Comparison of ENCODE assay signal across 8 cellular contexts in the genomic region with DNA sequence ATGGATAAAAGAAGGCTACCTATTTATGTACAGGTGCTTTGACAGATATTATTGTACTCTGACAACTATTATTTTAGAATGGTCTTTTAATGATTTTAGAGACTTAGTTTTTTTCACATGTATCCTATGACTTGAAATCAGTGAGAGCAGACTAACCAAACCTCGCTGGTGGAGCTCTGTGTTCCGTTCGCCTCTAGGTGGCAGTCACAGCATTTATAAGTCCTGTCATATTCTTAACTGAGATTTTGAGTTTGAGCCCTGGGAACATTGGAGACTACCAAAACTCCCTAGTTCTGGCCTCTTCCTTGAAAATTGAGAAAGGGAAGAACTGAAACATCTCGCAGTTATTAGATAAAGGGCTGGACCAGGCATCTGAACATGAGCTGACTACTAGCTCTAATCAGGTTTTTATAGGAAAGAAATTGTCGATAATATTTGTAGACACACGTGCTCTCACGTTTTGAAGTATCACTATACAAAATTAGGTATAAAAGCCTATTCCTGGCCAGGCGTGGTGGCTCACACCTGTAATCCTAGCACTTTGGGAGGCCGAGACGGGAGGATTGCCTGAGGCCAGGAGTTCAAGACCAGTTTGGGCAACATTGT. TPM values are rescaled to one million over a fixed set of nuclear protein-coding genes. Genes with fewer than 3 reads are reported as not detected.
DNase-seq lines count a peak whose midpoint lies in the region; ATAC-seq lines count a peak whose summit lies in the region.

No MANE protein-coding gene starts in this region.

- no peaks in the 10 kb centered on the region for H3K4me1 ChIP-seq in CD4-positive, alpha-beta memory T cell (ENCODE audit: insufficient read depth, low read length)

- H3K27ac Mint-ChIP-seq in CD4-positive, alpha-beta memory T cell, result no peak overlapping the region
- no peak overlapping the region for H3K27ac Mint-ChIP-seq in activated CD4-positive, alpha-beta memory T cell treated with anti-CD3 and anti-CD28 coated beads, Interleukin-2, amount 10 ng/mL, durations not matched to agents 7 days and 5 days

- ATAC-seq in HG03159 (IDR thresholded peaks at IDR 0.05; ENCODE audit: unreplicated experiment), result peak; percentile 54
- no peak for ATAC-seq in GM21825 (IDR thresholded peaks at IDR 0.05; ENCODE audit: unreplicated experiment)

- H3K27me3 ChIP-seq in CD4-positive, alpha-beta memory T cell (ENCODE audit: insufficient read depth, low read length), result no peaks in the 10 kb centered on the region

- CTCF ChIA-PET in CD4-positive, alpha-beta memory T cell (lab: Charles Lee; ENCODE audit: partially characterized antibody), result interaction anchor here (0.5 to 5.3 kb wide), 32 partner anchors 9 to 938 kb away, joined by 3 to 126 read pairs (median 4); partner anchors contain the start of genes FLVCR2, IFT43 and TGFB3
- CTCF ChIA-PET in activated CD4-positive, alpha-beta memory T cell treated with anti-CD3 and anti-CD28 coated beads, Interleukin-2, amount 10 ng/mL, durations not matched to agents 7 days and 5 days (lab: Charles Lee), result interaction anchor here (0.6 to 6.8 kb wide), 38 partner anchors 9 to 643 kb away, joined by 3 to 182 read pairs (median 4); partner anchors contain the start of genes ERG28, IFT43, TGFB3 and TTLL5

- no peaks in the 10 kb centered on the region for H3K9me3 ChIP-seq in CD4-positive, alpha-beta memory T cell (ENCODE audit: control insufficient read depth in 1 of 2, low read length in 2 of 2)

- no peak overlapping the region for H3K4me3 ChIP-seq in CD4-positive, alpha-beta memory T cell (ENCODE audit: low read length in 2 of 2)

- no peak overlapping the region for H3K27ac ChIP-seq in CD4-positive, alpha-beta memory T cell (ENCODE audit: low read depth, low read length)

- H3K9me3 Mint-ChIP-seq in CD4-positive, alpha-beta memory T cell, result no peaks in the 10 kb centered on the region
- H3K9me3 Mint-ChIP-seq in activated CD4-positive, alpha-beta memory T cell treated with anti-CD3 and anti-CD28 coated beads, Interleukin-2, amount 10 ng/mL, durations not matched to agents 7 days and 5 days, result no peaks in the 10 kb centered on the region

- intact Hi-C loops in CD4-positive, alpha-beta memory T cell (cut with micrococcal nuclease), result loop anchor here (5.0 kb wide), 2 partner anchors 643 to 938 kb away; no protein-coding TSS in a partner anchor

- no peaks in the 10 kb centered on the region for H3K36me3 ChIP-seq in CD4-positive, alpha-beta memory T cell (ENCODE audit: insufficient read depth, low read length)

- peak; percentile 49 to 60 (median 56) for DNase-seq in CD4-positive, alpha-beta memory T cell
- DNase-seq in NCI-H69 (lab: John Stamatoyannopoulos, UW) (peak; percentile 80), medulla oblongata (ENCODE audit: extremely low spot score) (peak; percentile 94)
- peak; percentile 70 for DNase-seq in activated CD4-positive, alpha-beta memory T cell treated with anti-CD3 and anti-CD28 coated beads, Interleukin-2, amount 10 ng/mL, durations not matched to agents 7 days and 5 days
- DNase-seq in effector CD8-positive, alpha-beta T cell (lab: John Stamatoyannopoulos, UW), result peak; percentile 27
- DNase-seq in stimulated activated CD8-positive, alpha-beta memory T cell treated with anti-CD3 and anti-CD28 coated beads, Interleukin-2, amount 100 ng/mL, for 1 hour (ENCODE audit: low read depth in 2 of 2), result peak; percentile 16 to 24

- H3K27me3 Mint-ChIP-seq in CD4-positive, alpha-beta memory T cell, result no peaks in the 10 kb centered on the region
- no peaks in the 10 kb centered on the region for H3K27me3 Mint-ChIP-seq in activated CD4-positive, alpha-beta memory T cell treated with anti-CD3 and anti-CD28 coated beads, Interleukin-2, amount 10 ng/mL, durations not matched to agents 7 days and 5 days

- H3K36me3 Mint-ChIP-seq in CD4-positive, alpha-beta memory T cell, result peaks cover 24 to 29% of the 10 kb centered on the region in 2 donors
- H3K36me3 Mint-ChIP-seq in activated CD4-positive, alpha-beta memory T cell treated with anti-CD3 and anti-CD28 coated beads, Interleukin-2, amount 10 ng/mL, durations not matched to agents 7 days and 5 days (ENCODE audit: low read depth), result peaks cover 4% of the 10 kb centered on the region

- H3K4me3 Mint-ChIP-seq in CD4-positive, alpha-beta memory T cell, result no peak overlapping the region
- H3K4me3 Mint-ChIP-seq in activated CD4-positive, alpha-beta memory T cell treated with anti-CD3 and anti-CD28 coated beads, Interleukin-2, amount 10 ng/mL, durations not matched to agents 7 days and 5 days, result no peak overlapping the region

- POLR2A ChIA-PET in CD4-positive, alpha-beta memory T cell (lab: Charles Lee; ENCODE audit: partially characterized antibody), result interaction anchor here (1.2 kb wide), 2 partner anchors 273 to 276 kb away, joined by 5 to 7 read pairs; partner anchors contain the start of gene IFT43
- POLR2A ChIA-PET in activated CD4-positive, alpha-beta memory T cell treated with anti-CD3 and anti-CD28 coated beads, Interleukin-2, amount 10 ng/mL, durations not matched to agents 7 days and 5 days (lab: Charles Lee), result interaction anchor here (0.7 to 1.6 kb wide), 3 partner anchors 270 to 276 kb away, joined by 3 to 10 read pairs (median 3); partner anchors contain the start of genes IFT43 and TGFB3

- no peaks in the 10 kb centered on the region for H3K4me1 Mint-ChIP-seq in CD4-positive, alpha-beta memory T cell
- no peaks in the 10 kb centered on the region for H3K4me1 Mint-ChIP-seq in activated CD4-positive, alpha-beta memory T cell treated with anti-CD3 and anti-CD28 coated beads, Interleukin-2, amount 10 ng/mL, durations not matched to agents 7 days and 5 days

RNA-seq across cellular contexts. Expression of gene TTLL5, which starts 48.3 kb away (rescaled TPM):
- total RNA-seq in CD4-positive, alpha-beta memory T cell, result 10 to 100 TPM; 25.3 to 28.2 TPM
- 10 to 100 TPM in 1 of 2 donors, 1 to 10 TPM in 1; 8.4 to 15.8 TPM for polyA plus RNA-seq in CD4-positive, alpha-beta memory T cell
- 10 to 100 TPM; 30.6 to 33.1 TPM for total RNA-seq in activated CD4-positive, alpha-beta memory T cell treated with anti-CD3 and anti-CD28 coated beads, Interleukin-2, amount 10 ng/mL, durations not matched to agents 7 days and 5 days

RNA-seq across cellular contexts. Expression of gene ERG28, which starts 48.6 kb away (rescaled TPM):
- total RNA-seq in CD4-positive, alpha-beta memory T cell, result 10 to 100 TPM; 12.9 to 13.9 TPM
- 10 to 100 TPM; 30.5 to 43.2 TPM for polyA plus RNA-seq in CD4-positive, alpha-beta memory T cell
- total RNA-seq in activated CD4-positive, alpha-beta memory T cell treated with anti-CD3 and anti-CD28 coated beads, Interleukin-2, amount 10 ng/mL, durations not matched to agents 7 days and 5 days, result 10 to 100 TPM; 26.9 to 29.4 TPM

Comparison
In these comparisons a context has a peak if more than half of its experiments do, and no peak if none do; other contexts are left out.
1. DNase-seq: peak in every context shown above with its lines; median percentile 94 in medulla oblongata; 80 in NCI-H69; 70 in activated CD4-positive, alpha-beta memory T cell treated with anti-CD3 and anti-CD28 coated beads, Interleukin-2, amount 10 ng/mL, durations not matched to agents 7 days and 5 days; 56 in CD4-positive, alpha-beta memory T cell; 27 in effector CD8-positive, alpha-beta T cell; 20 in stimulated activated CD8-positive, alpha-beta memory T cell treated with anti-CD3 and anti-CD28 coated beads, Interleukin-2, amount 100 ng/mL, for 1 hour.